In genomic region chrX:9476810-9477575, GRCh38 we compare ENCODE assay signal across 26 cellular contexts. TPM values are rescaled to one million over a fixed set of nuclear protein-coding genes. Genes with fewer than 3 reads are reported as not detected.
A peak's percentile ranks its signal among the peaks of the same experiment; 100 is the strongest.
DNase-seq lines count a peak whose midpoint lies in the region; FAIRE-seq and TF ChIP-seq lines count a peak whose summit lies in the region.
"Had no signal": no experiment of that assay in that cellular context is flagged by ENCODE, and none has a peak within 500 bp of the region (broad histone marks: within the 10 kb centered on the region; RNA-seq: fewer than 3 reads in every experiment).

No MANE protein-coding gene starts in this region.

- H3K27ac ChIP-seq in thyroid gland, result peak overlapping the region in 2 of 3 donors; percentile 55 to 71
- no peak overlapping the region for H3K27ac ChIP-seq in tibial nerve
- H3K27ac ChIP-seq: breast epithelium, gastroesophageal sphincter, lower lobe of right lung, neural progenitor cell, thoracic aorta had no signal

- H3K36me3 ChIP-seq in thyroid gland (no peaks in the 10 kb centered on the region), tibial nerve (no peaks in the 10 kb centered on the region)
- H3K36me3 ChIP-seq: BE2C, breast epithelium, gastroesophageal sphincter, lower lobe of right lung, thoracic aorta had no signal

- H3K4me3 ChIP-seq in thyroid gland (replicated peaks in 1 of 3), result no peak overlapping the region
- H3K4me3 ChIP-seq in tibial nerve, result no peak overlapping the region
- H3K4me3 ChIP-seq: breast epithelium, gastroesophageal sphincter, lower lobe of right lung, neural progenitor cell, thoracic aorta had no signal

- intact Hi-C loops in thyroid gland (cut with DNase I), result no loop called here

- H3K4me1 ChIP-seq in thyroid gland (peaks cover 6 to 17% of the 10 kb centered on the region in 2 donors), tibial nerve (no peaks in the 10 kb centered on the region)
- H3K4me1 ChIP-seq: BE2C, breast epithelium, lower lobe of right lung, neural progenitor cell had no signal

- H3K27me3 ChIP-seq in thyroid gland (no peaks in the 10 kb centered on the region), tibial nerve (no peaks in the 10 kb centered on the region)
- H3K27me3 ChIP-seq: BE2C, gastroesophageal sphincter, neural progenitor cell had no signal

- TF ChIP-seq POLR2A in thyroid gland (IDR thresholded peaks at IDR 0.05) (no peak), tibial nerve (IDR thresholded peaks at IDR 0.05) (no peak)

- WGBS in thyroid gland, 2 donors, result 36 to 51% methylated on average over 3 of the region's 3 CpGs
- WGBS in tibial nerve, 2 donors, result 53 to 79% methylated on average over 3 of the region's 3 CpGs

- peak; percentile 93 for FAIRE-seq in colon (lab: Jason Lieb, UNC)

- no peaks in the 10 kb centered on the region for H3K9me3 ChIP-seq in thyroid gland
- no peaks in the 10 kb centered on the region for H3K9me3 ChIP-seq in tibial nerve
- H3K9me3 ChIP-seq: BE2C, gastroesophageal sphincter, lower lobe of right lung, thoracic aorta had no signal

- DNase-seq in NCI-H748 (lab: John Stamatoyannopoulos, UW; ENCODE audit: unreplicated experiment), result peak; percentile 5
- DNase-seq in NCI-H748 treated with DMSO at 0.1 percent for 48 hours (lab: John Stamatoyannopoulos, UW), result no peak
- DNase-seq in NCI-H1092 treated with DMSO at 0.1 percent for 48 hours (lab: John Stamatoyannopoulos, UW), result peak; percentile 68
- DNase-seq in thyroid gland, result peak; percentile 3 to 10
- DNase-seq in NCI-H2171 (lab: John Stamatoyannopoulos, UW), result no peak
- no peak for DNase-seq in activated CD8-positive, alpha-beta memory T cell treated with anti-CD3 and anti-CD28 coated beads for 24 hours
- no peak for DNase-seq in tibial nerve (ENCODE audit: low spot score in 2 of 2)
- DNase-seq: activated CD4-positive, alpha-beta T cell treated with anti-CD3 and anti-CD28 coated beads for 48 hours; activated naive CD4-positive, alpha-beta T cell treated with Interleukin-2 at 50 U/mL for 16 hours; activated T-cell treated with anti-CD3 and anti-CD28 coated beads, Interleukin-2, amount 50 U/mL, for 48 hours; amniotic stem cell; BE2C; COR-L47; cortex of kidney; DMS79 treated with DMSO at 0.1 percent for 48 hours; HCEC 1CT; hypothalamus; lower lobe of right lung; NCI-H524 treated with DMSO at 0.1 percent for 48 hours; stimulated activated CD4-positive, alpha-beta T cell treated with anti-CD3 and anti-CD28 coated beads, Interleukin-15, amount 100 ng/mL, for 24 hours; stimulated activated naive CD8-positive, alpha-beta T cell treated with anti-CD3 and anti-CD28 coated beads, Interleukin-15, Interleukin-2, amounts not matched to agents 100 U/mL and 50 U/mL, for 24 hours had no signal

- TF ChIP-seq CTCF in thyroid gland (IDR thresholded peaks at IDR 0.05) (no peak), tibial nerve (IDR thresholded peaks at IDR 0.05) (no peak)

- TF ChIP-seq EP300 in tibial nerve (IDR thresholded peaks at IDR 0.05), result no peak

RNA-seq across cellular contexts. Expression of gene TBL1X, which starts 12.1 kb away (rescaled TPM):
- 10 to 100 TPM; 32.9 to 42.9 (median 33.4) TPM for total RNA-seq in thyroid gland
- 10 to 100 TPM; 12.2 to 25.2 (median 19.5) TPM for total RNA-seq in tibial nerve

Comparison
In these comparisons a context has a peak if more than half of its experiments do, and no peak if none do; other contexts are left out.
1. DNase-seq: peak in NCI-H748 (single experiment), NCI-H1092 treated with DMSO at 0.1 percent for 48 hours (single experiment) and thyroid gland (2 of 2); none in NCI-H748 treated with DMSO at 0.1 percent for 48 hours (single experiment), NCI-H2171 (single experiment), activated CD8-positive, alpha-beta memory T cell treated with anti-CD3 and anti-CD28 coated beads for 24 hours (single experiment) and tibial nerve (0 of 2).
2. H3K27ac ChIP-seq: peak in thyroid gland (2 of 3); none in tibial nerve (0 of 4).